In the genomic region with DNA sequence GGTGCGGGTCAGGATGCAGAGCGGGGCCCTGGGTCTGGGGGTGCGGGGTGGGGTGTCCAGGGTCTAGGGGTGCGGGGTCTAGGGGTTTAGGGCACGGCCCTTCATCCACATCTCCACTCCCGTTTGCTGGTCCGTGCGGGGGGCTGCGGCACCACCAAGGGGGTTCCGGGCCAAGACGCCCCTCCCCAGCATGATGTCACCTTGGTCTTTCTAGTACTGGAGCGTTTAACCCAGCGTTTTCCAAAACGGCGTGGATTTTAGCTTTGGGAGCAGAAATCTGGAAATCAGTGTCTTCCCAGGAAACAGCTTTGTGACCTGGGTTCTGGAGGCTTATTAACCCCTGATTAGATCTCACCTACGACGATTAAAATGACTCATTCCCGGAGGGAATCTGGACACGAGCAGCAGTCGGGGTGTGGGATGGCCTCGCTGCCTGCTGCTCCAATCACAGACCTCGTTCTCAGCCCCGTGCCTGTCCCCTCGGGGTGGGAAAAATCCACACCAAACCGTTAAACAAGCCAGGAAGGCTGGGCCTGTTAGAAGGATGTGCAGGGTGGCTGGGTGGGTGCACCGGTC, we compare ENCODE assay signal across 8 cellular contexts. TPM values are rescaled to one million over a fixed set of nuclear protein-coding genes. Genes with fewer than 3 reads are reported as not detected.
DNase-seq lines count a peak whose midpoint lies in the region; ATAC-seq, FAIRE-seq and TF ChIP-seq lines count a peak whose summit lies in the region.

No MANE protein-coding gene starts in this region.

- no peak overlapping the region for H2AK5ac ChIP-seq in H1 (ENCODE audit: low read depth, low read length)

- no peak for TF ChIP-seq RAD21 in H1 (IDR thresholded peaks at IDR 0.05 in 1 of 2, conservative IDR thresholded peaks at IDR 0.05 in 1 of 2; ENCODE audit: low read depth in 2 of 2, low read length in 2 of 2)

- H3K27me3 ChIP-seq in RWPE2 (ENCODE audit: insufficient read depth, poor library complexity, severe bottlenecking), result no peaks in the 10 kb centered on the region
- H3K27me3 ChIP-seq in H1 (replicated peaks in 1 of 4; ENCODE audit: control insufficient read depth in 3 of 4, extremely low read depth in 1 of 4, insufficient read depth in 3 of 4, low read length in 3 of 4), result no peaks in the 10 kb centered on the region

- no peak overlapping the region for H4K8ac ChIP-seq in H1 (ENCODE audit: extremely low read depth, insufficient read depth, low read length)

- peak overlapping the region in 3 of 4 experiments; percentile 65 to 78 (median 68); a peak in 6 of 7 replicates for H3K9ac ChIP-seq in H1 (replicated peaks in 1 of 4; ENCODE audit: extremely low read depth in 1 of 4, low read depth in 3 of 4, low read length in 3 of 4)

- H3K4me3 ChIP-seq in RWPE2 (ENCODE audit: severe bottlenecking) (peak overlapping the region; percentile 99), H1 (ENCODE audit: extremely low read depth in 1 of 4, insufficient read depth in 2 of 4, low read depth in 3 of 4, low read length in 4 of 4) (peak overlapping the region; percentile 60 to 81 (median 79)), urinary bladder (ENCODE audit: low read depth, low read length) (peak overlapping the region; percentile 97)

- 14% methylated on average over 25 of the region's 26 CpGs; no CpG with 5 or more reads in 1 of the 2 experiments for WGBS in H1 (ENCODE audit: extremely low coverage in 1 of 2, insufficient coverage in 1 of 2, insufficient read length in 1 of 2, insufficient replicate concordance in 2 of 2, low coverage in 1 of 2, low lambda C conversion rate in 2 of 2, missing lambda C conversion rate in 1 of 2), 2 experiments
- 2% methylated on average over 26 of the region's 26 CpGs for WGBS in urinary bladder

- H3K79me2 ChIP-seq in H1 (ENCODE audit: control insufficient read depth in 1 of 2, insufficient read depth in 2 of 2, low read length in 2 of 2), result peaks cover 0 to 50% of the 10 kb centered on the region in 2 experiments; a peak in 3 of 4 replicates

- peaks cover 5% of the 10 kb centered on the region for H3K23me2 ChIP-seq in H1 (ENCODE audit: low read depth, low read length)

- H3K27me3 Mint-ChIP-seq in activated CD4-positive, alpha-beta T cell treated with anti-CD3 and anti-CD28 coated beads, Interleukin-2, amount 10 ng/mL, durations not matched to agents 7 days and 5 days, result no peaks in the 10 kb centered on the region
- H3K27me3 Mint-ChIP-seq in mesothelial cell of epicardium (ENCODE audit: low read depth), result no peaks in the 10 kb centered on the region

- DNase-seq in activated CD4-positive, alpha-beta T cell treated with anti-CD3 and anti-CD28 coated beads, Interleukin-2, amount 10 ng/mL, durations not matched to agents 7 days and 5 days, result no peak
- no peak for DNase-seq in activated CD4-positive, alpha-beta T cell treated with anti-CD3 and anti-CD28 coated beads, Interleukin-2, amount 50 U/mL, for 1 hour
- DNase-seq in RWPE2 (ENCODE audit: low spot score) (no peak), H1 (ENCODE audit: low read depth in 1 of 2, low spot score in 2 of 2) (no peak), mesothelial cell of epicardium (ENCODE audit: low spot score in 2 of 2, unreplicated experiment in 2 of 2) (peak in 1 of 2 experiments; percentile 49), NCI-H187 (lab: John Stamatoyannopoulos, UW) (no peak)

- no peak overlapping the region for H2BK12ac ChIP-seq in H1 (ENCODE audit: low read depth, low read length)

- H3K27ac ChIP-seq in RWPE2 (ENCODE audit: poor library complexity, severe bottlenecking) (peak overlapping the region; percentile 67), H1 (ENCODE audit: low read depth, low read length) (no peak overlapping the region; the same call in 1 of the 2 replicates), urinary bladder (ENCODE audit: low read depth) (no peak overlapping the region)

- H3K4me1 Mint-ChIP-seq in activated CD4-positive, alpha-beta T cell treated with anti-CD3 and anti-CD28 coated beads, Interleukin-2, amount 10 ng/mL, durations not matched to agents 7 days and 5 days, result peaks cover 38% of the 10 kb centered on the region
- H3K4me1 Mint-ChIP-seq in mesothelial cell of epicardium, result peaks cover 23% of the 10 kb centered on the region

- H3K4me2 ChIP-seq in H1 (ENCODE audit: insufficient read depth in 1 of 2, low read depth in 2 of 2, low read length in 2 of 2), result peak overlapping the region; percentile 80 to 97

- H3K9me3 ChIP-seq in RWPE2 (ENCODE audit: severe bottlenecking), result no peaks in the 10 kb centered on the region
- H3K9me3 ChIP-seq in H1 (ENCODE audit: insufficient read depth in 2 of 2, low read depth in 1 of 2, low read length in 1 of 2), result no peaks in the 10 kb centered on the region

- peaks cover 17% of the 10 kb centered on the region for H3K79me1 ChIP-seq in H1 (ENCODE audit: low read depth, low read length)

- H3K4me1 ChIP-seq in RWPE2 (ENCODE audit: insufficient read depth, poor library complexity, severe bottlenecking), result peaks cover 4% of the 10 kb centered on the region
- peaks cover 3 to 9% (median 4%) of the 10 kb centered on the region in 4 experiments; a peak in 5 of 7 replicates for H3K4me1 ChIP-seq in H1 (replicated peaks in 1 of 4; ENCODE audit: control insufficient read depth in 3 of 4, insufficient read depth in 4 of 4, low read length in 3 of 4)
- no peaks in the 10 kb centered on the region for H3K4me1 ChIP-seq in urinary bladder (ENCODE audit: insufficient read depth)

- peak overlapping the region; percentile 80 for H3K27ac Mint-ChIP-seq in activated CD4-positive, alpha-beta T cell treated with anti-CD3 and anti-CD28 coated beads, Interleukin-2, amount 10 ng/mL, durations not matched to agents 7 days and 5 days
- peak overlapping the region; percentile 90 for H3K27ac Mint-ChIP-seq in mesothelial cell of epicardium

- peak overlapping the region; percentile 3; the same call in 1 of the 2 replicates for H3K18ac ChIP-seq in H1 (ENCODE audit: extremely low read depth, low read length)

- H2BK20ac ChIP-seq in H1 (ENCODE audit: low read length), result no peak overlapping the region

- no peak overlapping the region for H3K56ac ChIP-seq in H1 (replicated peaks; ENCODE audit: insufficient read length, low read depth, low read length)

- TF ChIP-seq CTCF in RWPE2 (IDR thresholded peaks at IDR 0.05; ENCODE audit: poor library complexity, severe bottlenecking) (no peak), H1 (IDR thresholded peaks at IDR 0.05; ENCODE audit: control extremely low read depth in 1 of 3, insufficient read depth in 1 of 3, low read depth in 1 of 3, low read length in 3 of 3) (no peak), mesothelial cell of epicardium (IDR thresholded peaks at IDR 0.05; ENCODE audit: unreplicated experiment) (no peak)

- H2AFZ ChIP-seq in H1 (ENCODE audit: low read length), result no peak overlapping the region

- no peak overlapping the region for H2BK5ac ChIP-seq in H1 (ENCODE audit: low read depth, low read length)

- no peak overlapping the region for H2BK120ac ChIP-seq in H1 (replicated peaks; ENCODE audit: low read depth, low read length)

- no peak overlapping the region for H3K14ac ChIP-seq in H1 (ENCODE audit: insufficient read length)

- peaks cover 16% of the 10 kb centered on the region for H3K36me3 ChIP-seq in RWPE2 (ENCODE audit: low read depth)
- peaks cover 0 to 12% (median 2%) of the 10 kb centered on the region in 4 experiments; a peak in 3 of 8 replicates for H3K36me3 ChIP-seq in H1 (ENCODE audit: control insufficient read depth in 2 of 4, insufficient read depth in 4 of 4, low read length in 3 of 4)
- no peaks in the 10 kb centered on the region for H3K36me3 ChIP-seq in urinary bladder (ENCODE audit: insufficient read depth)

- H4K91ac ChIP-seq in H1 (replicated peaks; ENCODE audit: insufficient read length, low read length), result no peak overlapping the region

- no peak overlapping the region for H4K5ac ChIP-seq in H1 (ENCODE audit: insufficient read length, low read depth, low read length)

- H3K4me3 Mint-ChIP-seq in activated CD4-positive, alpha-beta T cell treated with anti-CD3 and anti-CD28 coated beads, Interleukin-2, amount 10 ng/mL, durations not matched to agents 7 days and 5 days, result peak overlapping the region; percentile 80
- peak overlapping the region; percentile 87 for H3K4me3 Mint-ChIP-seq in mesothelial cell of epicardium

- no peak overlapping the region for H2BK15ac ChIP-seq in H1 (ENCODE audit: low read length)

- CTCF ChIA-PET in activated CD4-positive, alpha-beta T cell treated with anti-CD3 and anti-CD28 coated beads, Interleukin-2, amount 10 ng/mL, durations not matched to agents 7 days and 5 days (lab: Charles Lee), result no interaction called here
- CTCF ChIA-PET in H1 (lab: Charles Lee; ENCODE audit: partially characterized antibody), result interaction anchor here (0.6 to 7.1 kb wide), 6 partner anchors 16 to 49 kb away, joined by 3 to 48 read pairs (median 6); partner anchors contain the start of gene CHID1

- ATAC-seq in RWPE2 (ENCODE audit: low read depth) (peak; percentile 73), GM19455 (IDR thresholded peaks at IDR 0.05; ENCODE audit: unreplicated experiment) (no peak)

- no peak overlapping the region for H3K4ac ChIP-seq in H1 (replicated peaks; ENCODE audit: insufficient read length, low read depth, low read length)

- TF ChIP-seq EP300 in H1 (IDR thresholded peaks at IDR 0.05; ENCODE audit: borderline replicate concordance in 1 of 2, low read depth in 2 of 2, low read length in 2 of 2), result no peak

- POLR2A ChIA-PET in activated CD4-positive, alpha-beta T cell treated with anti-CD3 and anti-CD28 coated beads, Interleukin-2, amount 10 ng/mL, durations not matched to agents 7 days and 5 days (lab: Charles Lee), result no interaction called here
- POLR2A ChIA-PET in H1 (lab: Charles Lee; ENCODE audit: partially characterized antibody), result interaction anchor here (0.7 to 2.1 kb wide), 3 partner anchors 11 to 118 kb away, joined by 3 to 6 read pairs (median 4); no protein-coding TSS in a partner anchor

- peaks cover 6 to 16% of the 10 kb centered on the region in 2 experiments for H4K20me1 ChIP-seq in H1 (replicated peaks in 1 of 2; ENCODE audit: control insufficient read depth in 1 of 2, insufficient read depth in 2 of 2, low read length in 2 of 2)

- no peak for TF ChIP-seq POLR2A in H1 (IDR thresholded peaks at IDR 0.05; ENCODE audit: control extremely low read depth in 1 of 2, low read depth in 2 of 2, low read length in 2 of 2)

- no peak for FAIRE-seq in H1 (lab: Jason Lieb, UNC)

- no peak overlapping the region for H3K23ac ChIP-seq in H1 (ENCODE audit: insufficient read length)

- peaks cover 13% of the 10 kb centered on the region for H3K36me3 Mint-ChIP-seq in activated CD4-positive, alpha-beta T cell treated with anti-CD3 and anti-CD28 coated beads, Interleukin-2, amount 10 ng/mL, durations not matched to agents 7 days and 5 days (ENCODE audit: low read depth)
- no peaks in the 10 kb centered on the region for H3K36me3 Mint-ChIP-seq in mesothelial cell of epicardium

- no peaks in the 10 kb centered on the region for H3K9me3 Mint-ChIP-seq in activated CD4-positive, alpha-beta T cell treated with anti-CD3 and anti-CD28 coated beads, Interleukin-2, amount 10 ng/mL, durations not matched to agents 7 days and 5 days
- H3K9me3 Mint-ChIP-seq in mesothelial cell of epicardium, result no peaks in the 10 kb centered on the region

RNA-seq across cellular contexts. Expression of gene AP2A2, which starts 0.8 kb away (rescaled TPM):
- total RNA-seq in activated CD4-positive, alpha-beta T cell treated with anti-CD3 and anti-CD28 coated beads, Interleukin-2, amount 10 ng/mL, durations not matched to agents 7 days and 5 days, result 10 to 100 TPM; 60.1 to 66.7 TPM
- total RNA-seq in H1 (2021; fragmentation: NEBNext Ultra II Directional; extraction: Animal tissue kit (Norgen Biotek cat#: 25700)), result 50.0 and 56.3 TPM in 2 replicates
- 65.0 and 70.0 TPM in 2 replicates for polyA plus RNA-seq in H1 (2011; rRNA removed)
- 44.9 TPM for polyA plus RNA-seq in H1 (2011; cell fraction: cytosol; rRNA removed)
- polyA plus RNA-seq in H1 (2011; cell fraction: nucleus; rRNA removed), result 169 TPM
- 40.2 to 49.3 TPM (median 44.1 TPM) in 4 replicates for polyA plus RNA-seq in H1 (2012, experiment 1 of 2)
- polyA plus RNA-seq in H1 (2012, experiment 2 of 2), result 31.3 TPM
- polyA plus RNA-seq in H1 (2013, experiment 1 of 2), result 44.2 TPM
- polyA plus RNA-seq in H1 (2013, experiment 2 of 2), result 40.7 TPM
- 55.2 and 63.7 TPM in 2 replicates for polyA minus RNA-seq in H1 (2011; rRNA and poly(A)+ RNA removed)
- polyA minus RNA-seq in H1 (2011; cell fraction: cytosol; rRNA and poly(A)+ RNA removed), result 75.7 TPM
- polyA minus RNA-seq in H1 (2011; cell fraction: nucleus; rRNA and poly(A)+ RNA removed), result 71.4 TPM
- 74.9 to 89.1 TPM (median 86.6 TPM) in 3 replicates for total RNA-seq in mesothelial cell of epicardium
- total RNA-seq in urinary bladder, result 26.5 TPM
- polyA plus RNA-seq in urinary bladder, result 51.4 TPM

RNA-seq across cellular contexts. Expression of gene CHID1, which starts 15.8 kb away (rescaled TPM):
- total RNA-seq in activated CD4-positive, alpha-beta T cell treated with anti-CD3 and anti-CD28 coated beads, Interleukin-2, amount 10 ng/mL, durations not matched to agents 7 days and 5 days, result 10 to 100 TPM; 42.6 to 45.5 TPM
- total RNA-seq in H1 (2021; fragmentation: NEBNext Ultra II Directional; extraction: Animal tissue kit (Norgen Biotek cat#: 25700)), result 78.9 and 81.2 TPM in 2 replicates
- 88.5 and 114 TPM in 2 replicates for polyA plus RNA-seq in H1 (2011; rRNA removed)
- polyA plus RNA-seq in H1 (2011; cell fraction: cytosol; rRNA removed), result 102 TPM
- polyA plus RNA-seq in H1 (2011; cell fraction: nucleus; rRNA removed), result 115 TPM
- polyA plus RNA-seq in H1 (2012, experiment 1 of 2), result 55.8 to 87.0 TPM (median 82.0 TPM) in 4 replicates
- polyA plus RNA-seq in H1 (2012, experiment 2 of 2), result 82.1 TPM
- polyA plus RNA-seq in H1 (2013, experiment 1 of 2), result 76.3 TPM
- polyA plus RNA-seq in H1 (2013, experiment 2 of 2), result 80.1 TPM
- polyA minus RNA-seq in H1 (2011; rRNA and poly(A)+ RNA removed), result 59.6 and 70.2 TPM in 2 replicates
- 49.1 TPM for polyA minus RNA-seq in H1 (2011; cell fraction: cytosol; rRNA and poly(A)+ RNA removed)
- polyA minus RNA-seq in H1 (2011; cell fraction: nucleus; rRNA and poly(A)+ RNA removed), result 52.7 TPM
- total RNA-seq in mesothelial cell of epicardium, result 88.3 to 95.9 TPM (median 95.4 TPM) in 3 replicates
- total RNA-seq in urinary bladder, result 23.4 TPM
- 62.3 TPM for polyA plus RNA-seq in urinary bladder
